25 cellular contexts compared by ENCODE assay signal in the genomic region with DNA sequence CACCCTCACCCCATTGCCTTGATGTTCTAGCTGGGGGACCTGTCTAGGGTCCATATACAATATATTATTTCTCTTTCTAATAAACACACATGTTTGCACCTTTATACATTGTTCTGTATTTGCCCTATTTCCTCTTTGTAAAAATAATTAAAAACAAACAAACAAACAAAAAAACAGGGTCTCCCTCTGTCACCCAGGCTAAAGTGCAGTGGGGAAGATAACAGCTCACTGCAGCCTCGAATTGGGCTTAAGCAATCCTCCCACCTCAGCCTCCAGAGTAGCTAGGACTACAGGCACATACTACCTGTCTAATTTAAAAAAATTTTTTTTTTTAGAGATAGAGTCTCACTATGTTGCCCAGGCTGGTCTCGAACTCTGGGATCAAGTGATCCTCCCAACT. TPM values are rescaled to one million over a fixed set of nuclear protein-coding genes. Genes with fewer than 3 reads are reported as not detected.
"Had no signal": no experiment of that assay in that cellular context is flagged by ENCODE, and none has a peak within 500 bp of the region (broad histone marks: within the 10 kb centered on the region; RNA-seq: fewer than 3 reads in every experiment).

No MANE protein-coding gene starts in this region.

- H2AFZ ChIP-seq: hepatocyte had no signal

- DNase-seq: activated CD4-positive, alpha-beta T cell treated with anti-CD3 and anti-CD28 coated beads for 1 hour; activated CD4-positive, alpha-beta T cell treated with anti-CD3 and anti-CD28 coated beads, Interleukin-2, amount 50 U/mL, for 1 hour; activated CD8-positive, alpha-beta T cell treated with anti-CD3 and anti-CD28 coated beads for 36 hours; activated naive CD4-positive, alpha-beta T cell; activated T-cell treated with anti-CD3 and anti-CD28 coated beads, Interleukin-2, amount 50 U/mL, for 72 hours; effector memory CD8-positive, alpha-beta T cell; erythroblast; glutamatergic neuron; islet precursor cell; naive B cell; spleen; stimulated activated CD4-positive, alpha-beta T cell treated with anti-CD3 and anti-CD28 coated beads, Interleukin-2, amount 100 ng/mL, for 48 hours; stimulated activated naive CD8-positive, alpha-beta T cell treated with anti-CD3 and anti-CD28 coated beads, Interleukin-15, Interleukin-2, amounts not matched to agents 100 U/mL and 50 U/mL, for 24 hours; T-helper 2 cell had no signal

- H3K4me3 Mint-ChIP-seq: activated CD8-positive, alpha-beta T cell treated with anti-CD3 and anti-CD28 coated beads for 36 hours; activated T-cell treated with anti-CD3 and anti-CD28 coated beads, Interleukin-2, amount 50 U/mL, for 72 hours; effector memory CD8-positive, alpha-beta T cell; mesothelial cell of epicardium; type B pancreatic cell; WTC11 had no signal

- ATAC-seq: activated CD8-positive, alpha-beta T cell treated with anti-CD3 and anti-CD28 coated beads for 36 hours; activated naive CD4-positive, alpha-beta T cell treated with anti-CD3 and anti-CD28 coated beads, Interleukin-2, amount 50 U/mL, for 72 hours; activated T-cell treated with anti-CD3 and anti-CD28 coated beads, Interleukin-2, amount 50 U/mL, for 72 hours; effector memory CD8-positive, alpha-beta T cell; stimulated activated naive CD8-positive, alpha-beta T cell treated with anti-CD3 and anti-CD28 coated beads, Interleukin-15, Interleukin-2, amounts not matched to agents 100 U/mL and 50 U/mL, for 24 hours; WTC11 had no signal

- H3K4me3 ChIP-seq: gastrocnemius medialis, hepatocyte, right atrium auricular region, spleen, thoracic aorta had no signal

- H3K36me3 Mint-ChIP-seq: activated naive CD4-positive, alpha-beta T cell treated with anti-CD3 and anti-CD28 coated beads, Interleukin-2, amount 50 U/mL, for 72 hours; mesothelial cell of epicardium; naive B cell; type B pancreatic cell; WTC11 had no signal

- H3K79me2 ChIP-seq: hepatocyte had no signal

- H3K9me3 Mint-ChIP-seq: activated CD8-positive, alpha-beta T cell treated with anti-CD3 and anti-CD28 coated beads for 36 hours; activated naive CD4-positive, alpha-beta T cell treated with anti-CD3 and anti-CD28 coated beads, Interleukin-2, amount 50 U/mL, for 72 hours; activated T-cell treated with anti-CD3 and anti-CD28 coated beads, Interleukin-2, amount 50 U/mL, for 72 hours; effector memory CD8-positive, alpha-beta T cell; mesothelial cell of epicardium; naive B cell; type B pancreatic cell; WTC11 had no signal

- H3K27ac ChIP-seq: coronary artery, gastrocnemius medialis, hepatocyte, right atrium auricular region, thoracic aorta had no signal

- H3K36me3 ChIP-seq: gastrocnemius medialis, right atrium auricular region, spleen, thoracic aorta had no signal

- H3K9me3 ChIP-seq: gastrocnemius medialis, right atrium auricular region, spleen, thoracic aorta had no signal

- H3K27me3 ChIP-seq: hepatocyte, right atrium auricular region had no signal

- H3K27ac Mint-ChIP-seq: activated CD8-positive, alpha-beta T cell treated with anti-CD3 and anti-CD28 coated beads for 36 hours; activated naive CD4-positive, alpha-beta T cell treated with anti-CD3 and anti-CD28 coated beads, Interleukin-2, amount 50 U/mL, for 72 hours; activated T-cell treated with anti-CD3 and anti-CD28 coated beads, Interleukin-2, amount 50 U/mL, for 72 hours; WTC11 had no signal

RNA-seq across cellular contexts. Expression of gene FBN3, which starts 5.9 kb away (rescaled TPM):
- total RNA-seq: activated T-cell treated with anti-CD3 and anti-CD28 coated beads, Interleukin-2, amount 50 U/mL, for 72 hours; left ventricle myocardium superior; pulmonary artery endothelial cell; right atrium auricular region; spleen; thoracic aorta had no signal
